ENCODE assay signal across 1 cellular context in genomic region chr1:213376862-213377372, GRCh38.
TF ChIP-seq lines count a peak whose summit lies in the region.

No MANE protein-coding gene starts in this region.

TF ChIP-seq in HepG2, 621 proteins besides CTCF, POLR2A, EP300 and RAD21 (continued from another document and continues in another):
- TF ChIP-seq, protein P1, sequence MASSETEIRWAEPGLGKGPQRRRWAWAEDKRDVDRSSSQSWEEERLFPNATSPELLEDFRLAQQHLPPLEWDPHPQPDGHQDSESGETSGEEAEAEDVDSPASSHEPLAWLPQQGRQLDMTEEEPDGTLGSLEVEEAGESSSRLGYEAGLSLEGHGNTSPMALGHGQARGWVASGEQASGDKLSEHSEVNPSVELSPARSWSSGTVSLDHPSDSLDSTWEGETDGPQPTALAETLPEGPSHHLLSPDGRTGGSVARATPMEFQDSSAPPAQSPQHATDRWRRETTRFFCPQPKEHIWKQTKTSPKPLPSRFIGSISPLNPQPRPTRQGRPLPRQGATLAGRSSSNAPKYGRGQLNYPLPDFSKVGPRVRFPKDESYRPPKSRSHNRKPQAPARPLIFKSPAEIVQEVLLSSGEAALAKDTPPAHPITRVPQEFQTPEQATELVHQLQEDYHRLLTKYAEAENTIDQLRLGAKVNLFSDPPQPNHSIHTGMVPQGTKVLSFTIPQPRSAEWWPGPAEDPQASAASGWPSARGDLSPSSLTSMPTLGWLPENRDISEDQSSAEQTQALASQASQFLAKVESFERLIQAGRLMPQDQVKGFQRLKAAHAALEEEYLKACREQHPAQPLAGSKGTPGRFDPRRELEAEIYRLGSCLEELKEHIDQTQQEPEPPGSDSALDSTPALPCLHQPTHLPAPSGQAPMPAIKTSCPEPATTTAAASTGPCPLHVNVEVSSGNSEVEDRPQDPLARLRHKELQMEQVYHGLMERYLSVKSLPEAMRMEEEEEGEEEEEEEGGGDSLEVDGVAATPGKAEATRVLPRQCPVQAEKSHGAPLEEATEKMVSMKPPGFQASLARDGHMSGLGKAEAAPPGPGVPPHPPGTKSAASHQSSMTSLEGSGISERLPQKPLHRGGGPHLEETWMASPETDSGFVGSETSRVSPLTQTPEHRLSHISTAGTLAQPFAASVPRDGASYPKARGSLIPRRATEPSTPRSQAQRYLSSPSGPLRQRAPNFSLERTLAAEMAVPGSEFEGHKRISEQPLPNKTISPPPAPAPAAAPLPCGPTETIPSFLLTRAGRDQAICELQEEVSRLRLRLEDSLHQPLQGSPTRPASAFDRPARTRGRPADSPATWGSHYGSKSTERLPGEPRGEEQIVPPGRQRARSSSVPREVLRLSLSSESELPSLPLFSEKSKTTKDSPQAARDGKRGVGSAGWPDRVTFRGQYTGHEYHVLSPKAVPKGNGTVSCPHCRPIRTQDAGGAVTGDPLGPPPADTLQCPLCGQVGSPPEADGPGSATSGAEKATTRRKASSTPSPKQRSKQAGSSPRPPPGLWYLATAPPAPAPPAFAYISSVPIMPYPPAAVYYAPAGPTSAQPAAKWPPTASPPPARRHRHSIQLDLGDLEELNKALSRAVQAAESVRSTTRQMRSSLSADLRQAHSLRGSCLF (CRISPR knock-in tag; IDR thresholded peaks at IDR 0.05; ENCODE audit: borderline replicate concordance), result no peak
- TF ChIP-seq SIX1 (CRISPR knock-in tag; IDR thresholded peaks at IDR 0.05; ENCODE audit: borderline replicate concordance), result no peak
- peak; percentile 48; the same call in 1 of the 2 replicates for TF ChIP-seq DRAP1 (CRISPR knock-in tag; IDR thresholded peaks at IDR 0.05)
- TF ChIP-seq ZKSCAN8 (CRISPR knock-in tag; IDR thresholded peaks at IDR 0.05; ENCODE audit: borderline replicate concordance), result peak; percentile 48; the same call in 1 of the 2 replicates
- no peak for TF ChIP-seq ZNF543 (CRISPR knock-in tag; IDR thresholded peaks at IDR 0.05)
- no peak for TF ChIP-seq ATF5 (CRISPR knock-in tag; IDR thresholded peaks at IDR 0.05; ENCODE audit: low read depth)
- TF ChIP-seq ZNF704 (CRISPR knock-in tag; IDR thresholded peaks at IDR 0.05; ENCODE audit: borderline replicate concordance), result no peak
- TF ChIP-seq REPIN1 (CRISPR knock-in tag; IDR thresholded peaks at IDR 0.05; ENCODE audit: borderline replicate concordance, low read depth), result no peak
- TF ChIP-seq, protein P2, sequence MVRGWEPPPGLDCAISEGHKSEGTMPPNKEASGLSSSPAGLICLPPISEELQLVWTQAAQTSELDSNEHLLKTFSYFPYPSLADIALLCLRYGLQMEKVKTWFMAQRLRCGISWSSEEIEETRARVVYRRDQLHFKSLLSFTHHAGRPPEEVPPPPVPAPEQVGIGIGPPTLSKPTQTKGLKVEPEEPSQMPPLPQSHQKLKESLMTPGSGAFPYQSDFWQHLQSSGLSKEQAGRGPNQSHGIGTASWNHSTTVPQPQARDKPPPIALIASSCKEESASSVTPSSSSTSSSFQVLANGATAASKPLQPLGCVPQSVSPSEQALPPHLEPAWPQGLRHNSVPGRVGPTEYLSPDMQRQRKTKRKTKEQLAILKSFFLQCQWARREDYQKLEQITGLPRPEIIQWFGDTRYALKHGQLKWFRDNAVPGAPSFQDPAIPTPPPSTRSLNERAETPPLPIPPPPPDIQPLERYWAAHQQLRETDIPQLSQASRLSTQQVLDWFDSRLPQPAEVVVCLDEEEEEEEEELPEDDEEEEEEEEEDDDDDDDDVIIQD (CRISPR knock-in tag; IDR thresholded peaks at IDR 0.05; ENCODE audit: low read depth), result peak; percentile 61; the same call in 1 of the 2 replicates
- TF ChIP-seq, protein P3, sequence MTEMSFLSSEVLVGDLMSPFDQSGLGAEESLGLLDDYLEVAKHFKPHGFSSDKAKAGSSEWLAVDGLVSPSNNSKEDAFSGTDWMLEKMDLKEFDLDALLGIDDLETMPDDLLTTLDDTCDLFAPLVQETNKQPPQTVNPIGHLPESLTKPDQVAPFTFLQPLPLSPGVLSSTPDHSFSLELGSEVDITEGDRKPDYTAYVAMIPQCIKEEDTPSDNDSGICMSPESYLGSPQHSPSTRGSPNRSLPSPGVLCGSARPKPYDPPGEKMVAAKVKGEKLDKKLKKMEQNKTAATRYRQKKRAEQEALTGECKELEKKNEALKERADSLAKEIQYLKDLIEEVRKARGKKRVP (CRISPR knock-in tag; IDR thresholded peaks at IDR 0.05), result no peak
- 0 out of 2 replicates have a peak, but pooled peaks have one; percentile 23 for TF ChIP-seq FOSL2 (CRISPR knock-in tag; IDR thresholded peaks at IDR 0.05)
- peak; percentile 89 for TF ChIP-seq ELF3 (CRISPR knock-in tag; IDR thresholded peaks at IDR 0.05)
- no peak for TF ChIP-seq AKAP8 (CRISPR knock-in tag; IDR thresholded peaks at IDR 0.05)
- TF ChIP-seq ADNP (CRISPR knock-in tag; IDR thresholded peaks at IDR 0.05), result no peak
- no peak for TF ChIP-seq RELA (CRISPR knock-in tag; IDR thresholded peaks at IDR 0.05)
- TF ChIP-seq, protein P4, sequence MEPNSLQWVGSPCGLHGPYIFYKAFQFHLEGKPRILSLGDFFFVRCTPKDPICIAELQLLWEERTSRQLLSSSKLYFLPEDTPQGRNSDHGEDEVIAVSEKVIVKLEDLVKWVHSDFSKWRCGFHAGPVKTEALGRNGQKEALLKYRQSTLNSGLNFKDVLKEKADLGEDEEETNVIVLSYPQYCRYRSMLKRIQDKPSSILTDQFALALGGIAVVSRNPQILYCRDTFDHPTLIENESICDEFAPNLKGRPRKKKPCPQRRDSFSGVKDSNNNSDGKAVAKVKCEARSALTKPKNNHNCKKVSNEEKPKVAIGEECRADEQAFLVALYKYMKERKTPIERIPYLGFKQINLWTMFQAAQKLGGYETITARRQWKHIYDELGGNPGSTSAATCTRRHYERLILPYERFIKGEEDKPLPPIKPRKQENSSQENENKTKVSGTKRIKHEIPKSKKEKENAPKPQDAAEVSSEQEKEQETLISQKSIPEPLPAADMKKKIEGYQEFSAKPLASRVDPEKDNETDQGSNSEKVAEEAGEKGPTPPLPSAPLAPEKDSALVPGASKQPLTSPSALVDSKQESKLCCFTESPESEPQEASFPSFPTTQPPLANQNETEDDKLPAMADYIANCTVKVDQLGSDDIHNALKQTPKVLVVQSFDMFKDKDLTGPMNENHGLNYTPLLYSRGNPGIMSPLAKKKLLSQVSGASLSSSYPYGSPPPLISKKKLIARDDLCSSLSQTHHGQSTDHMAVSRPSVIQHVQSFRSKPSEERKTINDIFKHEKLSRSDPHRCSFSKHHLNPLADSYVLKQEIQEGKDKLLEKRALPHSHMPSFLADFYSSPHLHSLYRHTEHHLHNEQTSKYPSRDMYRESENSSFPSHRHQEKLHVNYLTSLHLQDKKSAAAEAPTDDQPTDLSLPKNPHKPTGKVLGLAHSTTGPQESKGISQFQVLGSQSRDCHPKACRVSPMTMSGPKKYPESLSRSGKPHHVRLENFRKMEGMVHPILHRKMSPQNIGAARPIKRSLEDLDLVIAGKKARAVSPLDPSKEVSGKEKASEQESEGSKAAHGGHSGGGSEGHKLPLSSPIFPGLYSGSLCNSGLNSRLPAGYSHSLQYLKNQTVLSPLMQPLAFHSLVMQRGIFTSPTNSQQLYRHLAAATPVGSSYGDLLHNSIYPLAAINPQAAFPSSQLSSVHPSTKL (CRISPR knock-in tag; IDR thresholded peaks at IDR 0.05), result peak; percentile 79
- TF ChIP-seq ZSCAN31 (CRISPR knock-in tag; IDR thresholded peaks at IDR 0.05; ENCODE audit: low read depth), result no peak
- TF ChIP-seq TMF1 (CRISPR knock-in tag; IDR thresholded peaks at IDR 0.05; ENCODE audit: low read depth), result no peak
- no peak for TF ChIP-seq HOXA5 (CRISPR knock-in tag; IDR thresholded peaks at IDR 0.05)
- peak; percentile 63 for TF ChIP-seq CEBPG (CRISPR knock-in tag; IDR thresholded peaks at IDR 0.05)
- TF ChIP-seq, protein P5, sequence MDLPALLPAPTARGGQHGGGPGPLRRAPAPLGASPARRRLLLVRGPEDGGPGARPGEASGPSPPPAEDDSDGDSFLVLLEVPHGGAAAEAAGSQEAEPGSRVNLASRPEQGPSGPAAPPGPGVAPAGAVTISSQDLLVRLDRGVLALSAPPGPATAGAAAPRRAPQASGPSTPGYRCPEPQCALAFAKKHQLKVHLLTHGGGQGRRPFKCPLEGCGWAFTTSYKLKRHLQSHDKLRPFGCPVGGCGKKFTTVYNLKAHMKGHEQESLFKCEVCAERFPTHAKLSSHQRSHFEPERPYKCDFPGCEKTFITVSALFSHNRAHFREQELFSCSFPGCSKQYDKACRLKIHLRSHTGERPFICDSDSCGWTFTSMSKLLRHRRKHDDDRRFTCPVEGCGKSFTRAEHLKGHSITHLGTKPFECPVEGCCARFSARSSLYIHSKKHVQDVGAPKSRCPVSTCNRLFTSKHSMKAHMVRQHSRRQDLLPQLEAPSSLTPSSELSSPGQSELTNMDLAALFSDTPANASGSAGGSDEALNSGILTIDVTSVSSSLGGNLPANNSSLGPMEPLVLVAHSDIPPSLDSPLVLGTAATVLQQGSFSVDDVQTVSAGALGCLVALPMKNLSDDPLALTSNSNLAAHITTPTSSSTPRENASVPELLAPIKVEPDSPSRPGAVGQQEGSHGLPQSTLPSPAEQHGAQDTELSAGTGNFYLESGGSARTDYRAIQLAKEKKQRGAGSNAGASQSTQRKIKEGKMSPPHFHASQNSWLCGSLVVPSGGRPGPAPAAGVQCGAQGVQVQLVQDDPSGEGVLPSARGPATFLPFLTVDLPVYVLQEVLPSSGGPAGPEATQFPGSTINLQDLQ (CRISPR knock-in tag; IDR thresholded peaks at IDR 0.05), result no peak
- no peak for TF ChIP-seq SP5 (CRISPR knock-in tag; IDR thresholded peaks at IDR 0.05; ENCODE audit: borderline replicate concordance, low read depth)
- no peak for TF ChIP-seq ZNF607 (CRISPR knock-in tag; IDR thresholded peaks at IDR 0.05; ENCODE audit: borderline replicate concordance)
- no peak for TF ChIP-seq E2F1 (CRISPR knock-in tag; IDR thresholded peaks at IDR 0.05)
- TF ChIP-seq HDAC6 (IDR thresholded peaks at IDR 0.05; ENCODE audit: low read depth, low read length), result no peak
- no peak for TF ChIP-seq KLF12 (CRISPR knock-in tag; IDR thresholded peaks at IDR 0.05; ENCODE audit: borderline replicate concordance)
- TF ChIP-seq ZNF432 (CRISPR knock-in tag; IDR thresholded peaks at IDR 0.05; ENCODE audit: borderline replicate concordance), result no peak
- no peak for TF ChIP-seq ZFP36L2 (CRISPR knock-in tag; IDR thresholded peaks at IDR 0.05)
- no peak for TF ChIP-seq RAD51 (IDR thresholded peaks at IDR 0.05; ENCODE audit: borderline replicate concordance)
- no peak for TF ChIP-seq RERE (CRISPR knock-in tag; IDR thresholded peaks at IDR 0.05; ENCODE audit: low read depth)
- TF ChIP-seq ZNF331 (CRISPR knock-in tag; IDR thresholded peaks at IDR 0.05), result no peak
- TF ChIP-seq HNRNPLL (IDR thresholded peaks at IDR 0.05; ENCODE audit: low read depth, low read length, poor library complexity, severe bottlenecking), result no peak
- TF ChIP-seq PRPF4 (IDR thresholded peaks at IDR 0.05; ENCODE audit: low read depth, low read length, poor library complexity, severe bottlenecking), result no peak
- peak; percentile 84 for TF ChIP-seq ISL2 (CRISPR knock-in tag; IDR thresholded peaks at IDR 0.05)
- no peak for TF ChIP-seq NCOR1 (IDR thresholded peaks at IDR 0.05; ENCODE audit: borderline replicate concordance, low read length)
